In the genomic region with DNA sequence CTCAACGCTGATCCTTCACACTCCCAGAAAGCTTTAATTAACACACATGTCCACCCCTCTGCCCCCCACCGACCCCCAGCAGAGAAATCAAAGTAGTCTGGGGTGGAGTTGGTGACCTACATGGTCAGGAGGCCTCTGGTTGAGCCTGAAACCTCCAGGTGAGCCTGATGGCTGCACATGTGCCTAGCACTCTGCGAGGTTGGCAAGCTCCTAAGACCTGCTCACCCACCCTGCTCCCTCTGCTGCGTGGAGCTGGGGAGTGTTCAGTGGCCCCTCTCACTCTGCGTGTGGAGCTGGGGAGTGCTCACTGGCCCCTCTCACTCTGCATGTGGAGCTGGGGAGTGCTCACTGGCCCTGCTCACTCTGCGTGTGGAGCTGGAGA, we compare ENCODE assay signal across 22 cellular contexts. TPM values are rescaled to one million over a fixed set of nuclear protein-coding genes. Genes with fewer than 3 reads are reported as not detected.
"Had no signal": no experiment of that assay in that cellular context is flagged by ENCODE, and none has a peak within 500 bp of the region (broad histone marks: within the 10 kb centered on the region; RNA-seq: fewer than 3 reads in every experiment).

No MANE protein-coding gene starts in this region.

- H3K9me3 ChIP-seq: esophagus muscularis mucosa, left lung, stomach, suprapubic skin, transverse colon, vagina had no signal

- DNase-seq: brain microvascular endothelial cell, glutamatergic neuron, mammary epithelial cell had no signal

- H3K36me3 Mint-ChIP-seq: immature natural killer cell; stimulated activated memory B cell treated with anti-CD40 and anti-IgM and Interleukin-4, amounts not matched to agents 10 μg/mL and 1 μg/mL and 100 μg/mL, for 72 hours; WTC11 had no signal

- FAIRE-seq: colon, frontal cortex, small intestine, TTC549 had no signal

- H3K9me3 Mint-ChIP-seq: activated naive CD4-positive, alpha-beta T cell treated with anti-CD3 and anti-CD28 coated beads for 36 hours; activated naive CD8-positive, alpha-beta T cell treated with anti-CD3 and anti-CD28 coated beads, Interleukin-2, amount 50 U/mL, for 24 hours; effector memory CD8-positive, alpha-beta T cell; immature natural killer cell; nephron; stimulated activated memory B cell treated with anti-CD40 and anti-IgM and Interleukin-4, amounts not matched to agents 10 μg/mL and 1 μg/mL and 100 μg/mL, for 72 hours; WTC11 had no signal

- ATAC-seq: stimulated activated memory B cell treated with anti-CD40 and anti-IgM and Interleukin-4, amounts not matched to agents 10 μg/mL and 1 μg/mL and 100 μg/mL, for 72 hours had no signal

- H3K36me3 ChIP-seq: brain microvascular endothelial cell, esophagus muscularis mucosa, left lung, stomach, suprapubic skin, transverse colon, vagina had no signal

- H3K4me1 ChIP-seq: suprapubic skin, vagina had no signal

- H3K4me2 ChIP-seq: hepatocyte had no signal

- H3K27ac ChIP-seq: brain microvascular endothelial cell, esophagus muscularis mucosa, hepatocyte, left lung, stomach, suprapubic skin, vagina had no signal

- H2AFZ ChIP-seq: hepatocyte had no signal

- H3K4me3 Mint-ChIP-seq: activated naive CD4-positive, alpha-beta T cell treated with anti-CD3 and anti-CD28 coated beads for 36 hours; activated naive CD8-positive, alpha-beta T cell treated with anti-CD3 and anti-CD28 coated beads, Interleukin-2, amount 50 U/mL, for 24 hours; effector memory CD8-positive, alpha-beta T cell; immature natural killer cell; nephron; stimulated activated memory B cell treated with anti-CD40 and anti-IgM and Interleukin-4, amounts not matched to agents 10 μg/mL and 1 μg/mL and 100 μg/mL, for 72 hours; WTC11 had no signal

- H3K4me3 ChIP-seq: dorsolateral prefrontal cortex, esophagus muscularis mucosa, hepatocyte, left lung, stomach, suprapubic skin, transverse colon, vagina had no signal

- H3K79me2 ChIP-seq: hepatocyte had no signal

- H3K4me1 Mint-ChIP-seq: activated naive CD8-positive, alpha-beta T cell treated with anti-CD3 and anti-CD28 coated beads, Interleukin-2, amount 50 U/mL, for 24 hours; immature natural killer cell; stimulated activated memory B cell treated with anti-CD40 and anti-IgM and Interleukin-4, amounts not matched to agents 10 μg/mL and 1 μg/mL and 100 μg/mL, for 72 hours had no signal

- H3K27ac Mint-ChIP-seq: activated naive CD4-positive, alpha-beta T cell treated with anti-CD3 and anti-CD28 coated beads for 36 hours; activated naive CD8-positive, alpha-beta T cell treated with anti-CD3 and anti-CD28 coated beads, Interleukin-2, amount 50 U/mL, for 24 hours; effector memory CD8-positive, alpha-beta T cell; immature natural killer cell; stimulated activated memory B cell treated with anti-CD40 and anti-IgM and Interleukin-4, amounts not matched to agents 10 μg/mL and 1 μg/mL and 100 μg/mL, for 72 hours; WTC11 had no signal

- H3K27me3 ChIP-seq: dorsolateral prefrontal cortex, hepatocyte, vagina had no signal

RNA-seq across cellular contexts. Expression of a gene that starts 11.9 kb away (rescaled TPM):
- total RNA-seq: activated naive CD4-positive, alpha-beta T cell treated with anti-CD3 and anti-CD28 coated beads for 36 hours; esophagus muscularis mucosa; frontal cortex; mammary epithelial cell; stomach had no signal

RNA-seq across cellular contexts. Expression of a gene that starts 30.4 kb away (rescaled TPM):
- total RNA-seq: activated naive CD4-positive, alpha-beta T cell treated with anti-CD3 and anti-CD28 coated beads for 36 hours; vagina had no signal
